In the genomic region with DNA sequence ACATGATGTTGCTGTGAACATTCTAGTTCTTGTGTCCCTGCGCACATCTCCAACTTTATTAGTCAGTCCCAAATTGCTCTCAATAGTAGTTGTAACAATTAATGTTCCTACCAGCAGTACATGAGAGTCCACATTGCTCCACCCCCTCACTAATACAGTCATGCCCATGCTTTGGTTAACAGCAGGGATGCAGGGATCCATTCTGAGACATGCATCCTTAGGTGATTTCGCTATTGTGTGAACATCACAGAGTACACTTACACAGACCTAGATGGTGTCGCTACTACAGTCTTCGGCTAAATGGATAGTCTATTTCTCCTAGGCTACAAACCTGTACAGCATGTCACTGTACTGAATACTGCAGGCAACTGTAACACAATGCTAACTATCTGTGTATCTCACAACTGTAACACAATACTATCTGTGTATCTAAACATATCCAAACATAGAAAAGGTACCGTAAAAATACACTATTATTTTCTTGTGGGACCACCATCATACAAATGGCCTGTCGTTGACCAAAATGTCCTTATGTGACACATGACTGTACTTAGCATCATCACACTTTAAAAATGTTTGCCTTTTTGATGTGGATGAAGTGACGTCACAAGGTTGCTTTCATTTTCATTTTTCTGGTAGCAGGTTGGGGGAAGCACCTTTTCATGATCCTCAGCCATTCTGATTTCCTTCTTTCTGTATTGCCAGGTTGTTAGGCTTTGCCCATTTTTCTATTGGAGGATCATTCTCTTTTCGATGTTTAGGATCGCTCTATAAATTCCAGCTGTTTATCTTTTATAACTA, we compare ENCODE assay signal across 12 cellular contexts.
DNase-seq lines count a peak whose midpoint lies in the region; ATAC-seq and TF ChIP-seq lines count a peak whose summit lies in the region.
"Had no signal": no experiment of that assay in that cellular context is flagged by ENCODE, and none has a peak within 500 bp of the region (broad histone marks: within the 10 kb centered on the region; RNA-seq: fewer than 3 reads in every experiment).

No MANE protein-coding gene starts in this region.

- no peaks in the 10 kb centered on the region for H3K36me3 ChIP-seq in CD8-positive, alpha-beta T cell (ENCODE audit: insufficient read depth, low read length)
- H3K36me3 ChIP-seq: breast epithelium had no signal

- POLR2A ChIA-PET in CD8-positive, alpha-beta T cell (lab: Charles Lee) = no interaction called here
- POLR2A ChIA-PET in WTC11 (lab: Charles Lee) = no interaction called here

- intact Hi-C loops in CD8-positive, alpha-beta T cell (cut with DNase I, micrococcal nuclease) = no loop called here
- intact Hi-C loops in activated T-helper 2 cell treated with anti-CD3 and anti-CD28 coated beads, Interferon-gamma antibody, Interleukin-2, Interleukin-4, amounts not matched to agents 10 μg/mL and 5 μg/mL and 100 μg/mL, durations not matched to agents 14 hours and 24 hours and 36 hours (cut with micrococcal nuclease) = loop anchor here (2.0 kb wide), 1 partner anchor 23 kb away; no protein-coding TSS in a partner anchor
- intact Hi-C loops in left colon (cut with DNase I, micrococcal nuclease) = no loop called here

- H3K27me3 ChIP-seq in CD8-positive, alpha-beta T cell (ENCODE audit: insufficient read depth, low read length) = no peaks in the 10 kb centered on the region
- H3K27me3 ChIP-seq: breast epithelium had no signal

- peaks cover 5% of the 10 kb centered on the region for H3K4me1 ChIP-seq in CD8-positive, alpha-beta T cell (ENCODE audit: insufficient read depth, low read length)
- H3K4me1 ChIP-seq: breast epithelium, psoas muscle had no signal

- H3K27me3 Mint-ChIP-seq in CD8-positive, alpha-beta T cell (ENCODE audit: low read depth) = no peaks in the 10 kb centered on the region
- H3K27me3 Mint-ChIP-seq in activated T-helper 2 cell treated with anti-CD3 and anti-CD28 coated beads, Interferon-gamma antibody, Interleukin-2, Interleukin-4, amounts not matched to agents 10 μg/mL and 5 μg/mL and 100 μg/mL, durations not matched to agents 14 hours and 24 hours and 36 hours (ENCODE audit: low read depth) = peaks cover 4% of the 10 kb centered on the region
- H3K27me3 Mint-ChIP-seq in WTC11 (ENCODE audit: low read depth) = no peaks in the 10 kb centered on the region

- no peaks in the 10 kb centered on the region for H3K36me3 Mint-ChIP-seq in CD8-positive, alpha-beta T cell
- no peaks in the 10 kb centered on the region for H3K36me3 Mint-ChIP-seq in activated T-helper 2 cell treated with anti-CD3 and anti-CD28 coated beads, Interferon-gamma antibody, Interleukin-2, Interleukin-4, amounts not matched to agents 10 μg/mL and 5 μg/mL and 100 μg/mL, durations not matched to agents 14 hours and 24 hours and 36 hours (ENCODE audit: low read depth)
- H3K36me3 Mint-ChIP-seq in WTC11 = no peaks in the 10 kb centered on the region

- H3K4me1 Mint-ChIP-seq in CD8-positive, alpha-beta T cell (ENCODE audit: low read depth) = peaks cover 24% of the 10 kb centered on the region
- peaks cover 28% of the 10 kb centered on the region for H3K4me1 Mint-ChIP-seq in activated T-helper 2 cell treated with anti-CD3 and anti-CD28 coated beads, Interferon-gamma antibody, Interleukin-2, Interleukin-4, amounts not matched to agents 10 μg/mL and 5 μg/mL and 100 μg/mL, durations not matched to agents 14 hours and 24 hours and 36 hours (ENCODE audit: low read depth)
- peaks cover 10% of the 10 kb centered on the region for H3K4me1 Mint-ChIP-seq in WTC11

- peak; percentile 80 for ATAC-seq in CD8-positive, alpha-beta T cell
- ATAC-seq in GM18870 (IDR thresholded peaks at IDR 0.05; ENCODE audit: unreplicated experiment) (peak; percentile 65), HG03342 (IDR thresholded peaks at IDR 0.05; ENCODE audit: unreplicated experiment) (peak; percentile 50), WTC11 (no peak), left colon (no peak)
- ATAC-seq: left lobe of liver, psoas muscle had no signal

- no peak for TF ChIP-seq CTCF in CD8-positive, alpha-beta T cell (IDR thresholded peaks at IDR 0.05)
- TF ChIP-seq CTCF in WTC11 (IDR thresholded peaks at IDR 0.05) = no peak

- H3K27ac ChIP-seq in CD8-positive, alpha-beta T cell (ENCODE audit: low read depth, low read length) = no peak overlapping the region
- H3K27ac ChIP-seq: breast epithelium, psoas muscle had no signal

- no peak overlapping the region for H3K4me3 ChIP-seq in CD8-positive, alpha-beta T cell (ENCODE audit: low read depth, low read length)
- H3K4me3 ChIP-seq: breast epithelium, psoas muscle had no signal

- H3K9me3 Mint-ChIP-seq in CD8-positive, alpha-beta T cell = peaks cover 2% of the 10 kb centered on the region
- no peaks in the 10 kb centered on the region for H3K9me3 Mint-ChIP-seq in activated T-helper 2 cell treated with anti-CD3 and anti-CD28 coated beads, Interferon-gamma antibody, Interleukin-2, Interleukin-4, amounts not matched to agents 10 μg/mL and 5 μg/mL and 100 μg/mL, durations not matched to agents 14 hours and 24 hours and 36 hours
- no peaks in the 10 kb centered on the region for H3K9me3 Mint-ChIP-seq in WTC11

- no peaks in the 10 kb centered on the region for H3K9me3 ChIP-seq in CD8-positive, alpha-beta T cell (ENCODE audit: low read length)
- H3K9me3 ChIP-seq: breast epithelium, psoas muscle had no signal

- CTCF ChIA-PET in CD8-positive, alpha-beta T cell (lab: Charles Lee) = no interaction called here
- CTCF ChIA-PET in WTC11 (lab: Charles Lee) = no interaction called here

- peak in 1 of 7 experiments; percentile 11 for DNase-seq in CD8-positive, alpha-beta T cell
- peak; percentile 31 for DNase-seq in activated T-helper 2 cell treated with anti-CD3 and anti-CD28 coated beads, Interferon-gamma antibody, Interleukin-2, Interleukin-4, amounts not matched to agents 10 μg/mL and 5 μg/mL and 100 μg/mL, durations not matched to agents 14 hours and 24 hours and 36 hours (ENCODE audit: low spot score)
- DNase-seq in WTC11 (ENCODE audit: low spot score) (no peak), NCI-H226 (no peak), left colon (no peak), DMS153 (lab: John Stamatoyannopoulos, UW) (no peak)
- DNase-seq: COR-L47, psoas muscle had no signal

- no peak overlapping the region for H3K4me3 Mint-ChIP-seq in CD8-positive, alpha-beta T cell
- no peak overlapping the region for H3K4me3 Mint-ChIP-seq in activated T-helper 2 cell treated with anti-CD3 and anti-CD28 coated beads, Interferon-gamma antibody, Interleukin-2, Interleukin-4, amounts not matched to agents 10 μg/mL and 5 μg/mL and 100 μg/mL, durations not matched to agents 14 hours and 24 hours and 36 hours (ENCODE audit: low read depth)
- H3K4me3 Mint-ChIP-seq in WTC11 = no peak overlapping the region

- peak overlapping the region; percentile 66 for H3K27ac Mint-ChIP-seq in CD8-positive, alpha-beta T cell
- no peak overlapping the region for H3K27ac Mint-ChIP-seq in activated T-helper 2 cell treated with anti-CD3 and anti-CD28 coated beads, Interferon-gamma antibody, Interleukin-2, Interleukin-4, amounts not matched to agents 10 μg/mL and 5 μg/mL and 100 μg/mL, durations not matched to agents 14 hours and 24 hours and 36 hours
- no peak overlapping the region for H3K27ac Mint-ChIP-seq in WTC11

TF ChIP-seq in WTC11, 78 proteins besides CTCF, POLR2A, EP300 and RAD21 (continues in another document):
- TF ChIP-seq, protein P1, sequence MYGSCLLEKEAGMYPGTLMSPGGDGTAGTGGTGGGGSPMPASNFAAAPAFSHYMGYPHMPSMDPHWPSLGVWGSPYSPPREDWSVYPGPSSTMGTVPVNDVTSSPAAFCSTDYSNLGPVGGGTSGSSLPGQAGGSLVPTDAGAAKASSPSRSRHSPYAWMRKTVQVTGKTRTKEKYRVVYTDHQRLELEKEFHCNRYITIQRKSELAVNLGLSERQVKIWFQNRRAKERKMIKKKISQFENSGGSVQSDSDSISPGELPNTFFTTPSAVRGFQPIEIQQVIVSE (CRISPR knock-in tag; IDR thresholded peaks at IDR 0.05; ENCODE audit: borderline replicate concordance) = no peak
- no peak for TF ChIP-seq MYBL2 (CRISPR knock-in tag; IDR thresholded peaks at IDR 0.05)
- TF ChIP-seq, protein P2, sequence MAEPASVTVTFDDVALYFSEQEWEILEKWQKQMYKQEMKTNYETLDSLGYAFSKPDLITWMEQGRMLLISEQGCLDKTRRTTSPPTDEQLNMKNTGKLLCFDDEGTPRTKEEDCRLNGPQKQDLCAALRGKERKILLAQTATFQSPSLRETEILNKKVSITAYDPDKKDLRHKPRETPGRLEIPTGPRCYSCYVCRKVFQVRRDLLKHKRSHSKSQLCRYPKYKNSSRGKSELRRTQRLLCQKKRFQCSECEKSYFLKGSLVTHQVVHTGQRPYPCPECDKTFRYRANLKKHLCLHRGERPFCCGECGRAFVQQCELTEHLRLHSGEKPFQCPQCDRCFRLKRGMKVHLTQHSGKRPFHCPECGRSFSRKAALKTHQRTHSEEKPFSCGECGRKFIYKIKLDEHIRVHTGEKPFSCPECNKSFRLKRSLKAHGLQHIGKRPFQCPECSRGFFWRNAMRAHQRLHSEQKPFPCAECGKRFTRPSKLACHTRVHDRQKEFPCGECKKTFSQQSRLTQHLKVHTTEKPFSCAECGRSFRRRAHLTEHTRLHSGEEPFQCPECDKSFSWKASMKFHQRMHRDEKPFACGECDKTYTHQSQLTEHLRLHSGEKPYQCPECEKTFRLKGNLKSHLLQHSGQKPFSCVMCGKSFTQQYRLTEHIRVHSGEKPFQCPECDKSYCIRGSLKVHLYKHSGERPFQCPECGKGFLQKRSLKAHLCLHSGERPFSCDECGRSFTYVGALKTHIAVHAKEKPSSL (CRISPR knock-in tag; conservative IDR thresholded peaks at IDR 0.05) = no peak
- TF ChIP-seq TP53 (CRISPR knock-in tag; IDR thresholded peaks at IDR 0.05) = no peak
- TF ChIP-seq SMAD3 (CRISPR knock-in tag; IDR thresholded peaks at IDR 0.05; ENCODE audit: borderline replicate concordance) = no peak
- TF ChIP-seq, protein P3, sequence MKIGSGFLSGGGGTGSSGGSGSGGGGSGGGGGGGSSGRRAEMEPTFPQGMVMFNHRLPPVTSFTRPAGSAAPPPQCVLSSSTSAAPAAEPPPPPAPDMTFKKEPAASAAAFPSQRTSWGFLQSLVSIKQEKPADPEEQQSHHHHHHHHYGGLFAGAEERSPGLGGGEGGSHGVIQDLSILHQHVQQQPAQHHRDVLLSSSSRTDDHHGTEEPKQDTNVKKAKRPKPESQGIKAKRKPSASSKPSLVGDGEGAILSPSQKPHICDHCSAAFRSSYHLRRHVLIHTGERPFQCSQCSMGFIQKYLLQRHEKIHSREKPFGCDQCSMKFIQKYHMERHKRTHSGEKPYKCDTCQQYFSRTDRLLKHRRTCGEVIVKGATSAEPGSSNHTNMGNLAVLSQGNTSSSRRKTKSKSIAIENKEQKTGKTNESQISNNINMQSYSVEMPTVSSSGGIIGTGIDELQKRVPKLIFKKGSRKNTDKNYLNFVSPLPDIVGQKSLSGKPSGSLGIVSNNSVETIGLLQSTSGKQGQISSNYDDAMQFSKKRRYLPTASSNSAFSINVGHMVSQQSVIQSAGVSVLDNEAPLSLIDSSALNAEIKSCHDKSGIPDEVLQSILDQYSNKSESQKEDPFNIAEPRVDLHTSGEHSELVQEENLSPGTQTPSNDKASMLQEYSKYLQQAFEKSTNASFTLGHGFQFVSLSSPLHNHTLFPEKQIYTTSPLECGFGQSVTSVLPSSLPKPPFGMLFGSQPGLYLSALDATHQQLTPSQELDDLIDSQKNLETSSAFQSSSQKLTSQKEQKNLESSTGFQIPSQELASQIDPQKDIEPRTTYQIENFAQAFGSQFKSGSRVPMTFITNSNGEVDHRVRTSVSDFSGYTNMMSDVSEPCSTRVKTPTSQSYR (CRISPR knock-in tag; IDR thresholded peaks at IDR 0.05) = no peak

Comparison
In these comparisons a context has a peak if more than half of its experiments do, and no peak if none do; other contexts are left out.
1. ATAC-seq: peak in CD8-positive, alpha-beta T cell (single experiment), GM18870 (single experiment) and HG03342 (single experiment); none in WTC11 (single experiment) and left colon (single experiment).